Comparison of ENCODE assay signal across 8 cellular contexts in genomic region chr1:145963218-145964019, GRCh38. TPM values are rescaled to one million over a fixed set of nuclear protein-coding genes. Genes with fewer than 3 reads are reported as not detected.
DNase-seq lines count a peak whose midpoint lies in the region; ATAC-seq, FAIRE-seq and TF ChIP-seq lines count a peak whose summit lies in the region.

No MANE protein-coding gene starts in this region.

- no peak for TF ChIP-seq RAD21 in GM12878 (IDR thresholded peaks at IDR 0.05; ENCODE audit: insufficient read depth, low read depth, low read length)

- H3K27ac ChIP-seq in DND-41 (ENCODE audit: low read length) (peak overlapping the region; percentile 63; the same call in 1 of the 2 replicates), GM12878 (ENCODE audit: control insufficient read depth, insufficient read depth) (peak overlapping the region; percentile 62; the same call in 1 of the 2 replicates), lower lobe of right lung (peak overlapping the region; percentile 85), uterus (peak overlapping the region; percentile 86 to 93)

- no peak for DNase-seq in DND-41
- no peak for DNase-seq in MG63
- no peak for DNase-seq in GM12878 (ENCODE audit: low read depth, low spot score)
- no peak for DNase-seq in lower lobe of right lung
- DNase-seq in uterus: no peak
- no peak for DNase-seq in NCI-H2081 treated with DMSO at 0.1 percent for 48 hours (lab: John Stamatoyannopoulos, UW)
- no peak for DNase-seq in effector CD4-positive, alpha-beta T cell
- DNase-seq in ureter (ENCODE audit: low spot score): no peak

- ATAC-seq in DND-41 (ENCODE audit: insufficient read depth, low read depth) (no peak), GM12878 (no peak), lower lobe of right lung (no peak)

- CTCF ChIA-PET in GM12878 (lab: Yijun Ruan, JAX): interaction anchor here (0.5 to 4.8 kb wide), 16 partner anchors 10 to 119 kb away, joined by 3 to 65 read pairs (median 6); partner anchors contain the start of genes ITGA10, NUDT17, PIAS3 and RBM8A

- 53% methylated on average over 6 of the region's 6 CpGs for WGBS in GM12878 (ENCODE audit: insufficient coverage, insufficient replicate concordance, low lambda C conversion rate, missing lambda C conversion rate)

- RAD21 ChIA-PET in GM12878 (lab: Charles Lee; ENCODE audit: unreplicated experiment): interaction anchor here (0.9 to 6.7 kb wide), 13 partner anchors 9 to 118 kb away, joined by 3 to 100 read pairs (median 7); partner anchors contain the start of genes NUDT17, PEX11B, PIAS3 and RBM8A

- no peaks in the 10 kb centered on the region for H3K36me3 ChIP-seq in DND-41 (ENCODE audit: insufficient read depth, low read length)
- H3K36me3 ChIP-seq in MG63: no peaks in the 10 kb centered on the region
- H3K36me3 ChIP-seq in GM12878 (ENCODE audit: control insufficient read depth in 2 of 2, insufficient read depth in 2 of 2, low read length in 1 of 2): no peaks in the 10 kb centered on the region
- no peaks in the 10 kb centered on the region for H3K36me3 ChIP-seq in lower lobe of right lung
- no peaks in the 10 kb centered on the region for H3K36me3 ChIP-seq in uterus

- H4K20me1 ChIP-seq in DND-41 (ENCODE audit: insufficient read depth, low read length) (no peaks in the 10 kb centered on the region; the same call in 1 of the 2 replicates), GM12878 (ENCODE audit: control insufficient read depth, insufficient read depth) (no peaks in the 10 kb centered on the region)

- H3K4me3 ChIP-seq in DND-41 (ENCODE audit: low read depth in 1 of 2, low read length in 2 of 2): peak overlapping the region in 1 of 2 experiments; percentile 80; a peak in 2 of 4 replicates
- H3K4me3 ChIP-seq in MG63: peak overlapping the region; percentile 91
- peak overlapping the region; percentile 79 for H3K4me3 ChIP-seq in GM12878
- peak overlapping the region; percentile 66 for H3K4me3 ChIP-seq in lower lobe of right lung
- H3K4me3 ChIP-seq in uterus: peak overlapping the region; percentile 55 to 61

- intact Hi-C loops in GM12878 (cut with micrococcal nuclease; ENCODE audit: unreplicated experiment) (loop anchor here (5.0 kb wide), 1 partner anchor 74 kb away; no protein-coding TSS in a partner anchor), lower lobe of right lung (cut with DNase I) (no loop called here), uterus (cut with DNase I; ENCODE audit: low total_unique reads) (no loop called here)

- no peak for TF ChIP-seq EP300 in GM12878 (IDR thresholded peaks at IDR 0.05; ENCODE audit: borderline replicate concordance in 1 of 2, control insufficient read depth in 1 of 2, low read depth in 2 of 2, low read length in 2 of 2)

- H3K9me3 ChIP-seq in DND-41 (ENCODE audit: insufficient read depth, low read length, severe bottlenecking) (no peaks in the 10 kb centered on the region), MG63 (peaks cover 8% of the 10 kb centered on the region; the same call in 1 of the 2 replicates), GM12878 (replicated peaks; ENCODE audit: control insufficient read depth, insufficient read depth, low read length) (peaks cover 7% of the 10 kb centered on the region), lower lobe of right lung (no peaks in the 10 kb centered on the region), uterus (no peaks in the 10 kb centered on the region)

- H3K4me2 ChIP-seq in DND-41 (ENCODE audit: insufficient read depth, low read length): peak overlapping the region; percentile 98
- peak overlapping the region; percentile 75 for H3K4me2 ChIP-seq in GM12878 (ENCODE audit: control insufficient read depth, insufficient read depth)

- in situ Hi-C loops in GM12878 (cut with MboI): no loop called here

- TF ChIP-seq POLR2A in GM12878 (IDR thresholded peaks at IDR 0.05; ENCODE audit: low read depth, low read length): no peak
- no peak for TF ChIP-seq POLR2A in uterus (IDR thresholded peaks at IDR 0.05)

- H3K27me3 ChIP-seq in DND-41 (ENCODE audit: insufficient read depth, low read length, poor library complexity) (peaks cover 26% of the 10 kb centered on the region), MG63 (no peaks in the 10 kb centered on the region), GM12878 (replicated peaks in 1 of 2; ENCODE audit: control insufficient read depth in 2 of 2, insufficient read depth in 2 of 2, low read length in 1 of 2) (no peaks in the 10 kb centered on the region; a peak in 1 of 4 replicates), lower lobe of right lung (ENCODE audit: low read depth) (no peaks in the 10 kb centered on the region), uterus (no peaks in the 10 kb centered on the region)

- peak; percentile 47 for FAIRE-seq in GM12878 (lab: Jason Lieb, UNC)

- POLR2A ChIA-PET in GM12878 (lab: Charles Lee): interaction anchor here (1.0 to 6.0 kb wide), 19 partner anchors 8 to 139 kb away, joined by 4 to 102 read pairs (median 9); partner anchors contain the start of genes NUDT17, PEX11B, PIAS3 and POLR3C

- no TSS peak for BruUV-seq in GM12878 (replicated peaks; lab: Mats Ljungman, UMichigan)

- H2AFZ ChIP-seq in DND-41 (ENCODE audit: low read depth, low read length) (no peak overlapping the region), GM12878 (ENCODE audit: control insufficient read depth, low read depth, low read length) (peak overlapping the region; percentile 99; the same call in 1 of the 2 replicates)

- H3K4me1 ChIP-seq in DND-41 (ENCODE audit: insufficient read depth, low read length) (peaks cover 68% of the 10 kb centered on the region), GM12878 (ENCODE audit: control insufficient read depth, insufficient read depth, low read length) (peaks cover 19% of the 10 kb centered on the region), lower lobe of right lung (peaks cover 55% of the 10 kb centered on the region), uterus (peaks cover 0 to 13% of the 10 kb centered on the region in 2 donors)

- SMC1A ChIA-PET in GM12878 (lab: Charles Lee; ENCODE audit: uncharacterized antibody, unreplicated experiment): interaction anchor here (0.5 to 7.9 kb wide), 17 partner anchors 7 to 82 kb away, joined by 3 to 93 read pairs (median 5); partner anchors contain the start of gene RBM8A

- H3K9ac ChIP-seq in DND-41 (ENCODE audit: low read depth, low read length) (peak overlapping the region; percentile 64), GM12878 (ENCODE audit: control insufficient read depth, insufficient read depth, low read length) (peak overlapping the region; percentile 70)

- H3K79me2 ChIP-seq in DND-41 (ENCODE audit: insufficient read depth, low read length): 0 out of 2 replicates have a peak, but pooled peaks cover 5% of the 10 kb centered on the region
- no peaks in the 10 kb centered on the region; the same call in 1 of the 2 replicates for H3K79me2 ChIP-seq in GM12878 (ENCODE audit: control insufficient read depth, insufficient read depth, low read length)

- TF ChIP-seq CTCF in DND-41 (IDR thresholded peaks at IDR 0.05; ENCODE audit: borderline replicate concordance, extremely low read depth, low read length, poor library complexity, severe bottlenecking): no peak
- no peak for TF ChIP-seq CTCF in GM12878 (IDR thresholded peaks at IDR 0.05 in 2 of 3, conservative IDR thresholded peaks at IDR 0.05 in 1 of 3; ENCODE audit: control insufficient read depth in 2 of 3, extremely low read depth in 1 of 3, insufficient read depth in 1 of 3, low read depth in 3 of 3, low read length in 3 of 3)
- no peak for TF ChIP-seq CTCF in lower lobe of right lung (IDR thresholded peaks at IDR 0.05)
- no peak for TF ChIP-seq CTCF in uterus (IDR thresholded peaks at IDR 0.05)

RNA-seq across cellular contexts. Expression of gene ANKRD34A, which starts 1.0 kb away (rescaled TPM):
- total RNA-seq in MG63 (2014; rRNA removed; shearing (Covaris generic); ENCODE audit: low replicate concordance): 0.30 TPM in 1 of 2 replicates, not detected in the other
- 3.1 and 3.3 TPM in 2 replicates for total RNA-seq in GM12878 (2013; cell fraction: nucleolus; rRNA removed)
- total RNA-seq in GM12878 (2014; rRNA removed) (1.7 and 2.7 TPM in 2 replicates), GM12878 (2014; rRNA removed; fragmentation: Illumina TruSeq; extraction: Trizol) (0.72 and 0.97 TPM in 2 replicates), GM12878 (2021) (3.5 and 5.2 TPM in 2 replicates), lower lobe of right lung (0.41 TPM), uterus (1 to 10 TPM in 1 of 4 donors, under 1 TPM in 3; 0.26 to 5.0 (median 0.61) TPM), ureter (0.47 TPM)
- polyA plus RNA-seq in GM12878 (2011; ENCODE audit: low read depth): 0.79 TPM
- polyA plus RNA-seq in GM12878 (2011; rRNA removed) (1.6 and 1.8 TPM in 2 replicates), GM12878 (2014; fragmentation: Illumina TruSeq; extraction: Trizol) (1.0 and 1.8 TPM in 2 replicates), GM12878 (2014; fragmentation: Nextera tagmentation; extraction: Ambion mirVana) (under 1 TPM; 0.40 to 0.42 TPM), GM12878 (2014; rRNA removed) (2.5 and 3.5 TPM in 2 replicates), GM12878 (2016; fragmentation: Nextera tagmentation; extraction: Ambion mirVana) (1 to 10 TPM in 1 of 2 experiments, under 1 TPM in 1; 0.83 to 1.5 TPM)
- 1.6 and 2.1 TPM in 2 replicates for polyA plus RNA-seq in GM12878 (2011; cell fraction: cytosol; rRNA removed)
- polyA plus RNA-seq in GM12878 (2011; cell fraction: nucleus; rRNA removed): 6.0 and 6.1 TPM in 2 replicates
- polyA plus RNA-seq in GM12878 (2012): 0.89 and 1.5 TPM in 2 replicates
- polyA minus RNA-seq in GM12878 (2011; rRNA and poly(A)+ RNA removed): 1.6 and 2.1 TPM in 2 replicates
- polyA minus RNA-seq in GM12878 (2011; cell fraction: cytosol; rRNA and poly(A)+ RNA removed): 0.94 and 4.0 TPM in 2 replicates
- polyA minus RNA-seq in GM12878 (2011; cell fraction: nucleus; rRNA and poly(A)+ RNA removed): 2.3 and 4.4 TPM in 2 replicates

RNA-seq across cellular contexts. Expression of gene POLR3GL, which starts 1.1 kb away (rescaled TPM):
- 1.8 and 6.8 TPM in 2 replicates for total RNA-seq in MG63 (2014; rRNA removed; shearing (Covaris generic); ENCODE audit: low replicate concordance)
- 3.8 and 7.0 TPM in 2 replicates for total RNA-seq in GM12878 (2013; cell fraction: nucleolus; rRNA removed)
- 19.5 and 20.4 TPM in 2 replicates for total RNA-seq in GM12878 (2014; rRNA removed)
- 33.2 and 35.1 TPM in 2 replicates for total RNA-seq in GM12878 (2014; rRNA removed; fragmentation: Illumina TruSeq; extraction: Trizol)
- total RNA-seq in GM12878 (2021): 17.3 and 18.4 TPM in 2 replicates
- polyA plus RNA-seq in GM12878 (2011; ENCODE audit: low read depth): 15.9 TPM
- 21.8 and 29.7 TPM in 2 replicates for polyA plus RNA-seq in GM12878 (2011; rRNA removed)
- polyA plus RNA-seq in GM12878 (2011; cell fraction: cytosol; rRNA removed): 11.7 and 13.1 TPM in 2 replicates
- polyA plus RNA-seq in GM12878 (2011; cell fraction: nucleus; rRNA removed): 9.6 and 9.7 TPM in 2 replicates
- 26.4 and 27.6 TPM in 2 replicates for polyA plus RNA-seq in GM12878 (2012)
- polyA plus RNA-seq in GM12878 (2014; fragmentation: Illumina TruSeq; extraction: Trizol): 40.8 and 57.7 TPM in 2 replicates
- polyA plus RNA-seq in GM12878 (2014; fragmentation: Nextera tagmentation; extraction: Ambion mirVana): 10 to 100 TPM; 12.8 to 25.5 TPM
- 23.9 and 27.6 TPM in 2 replicates for polyA plus RNA-seq in GM12878 (2014; rRNA removed)
- 10 to 100 TPM; 39.6 to 47.0 TPM for polyA plus RNA-seq in GM12878 (2016; fragmentation: Nextera tagmentation; extraction: Ambion mirVana)
- 6.7 and 9.0 TPM in 2 replicates for polyA minus RNA-seq in GM12878 (2011; rRNA and poly(A)+ RNA removed)
- polyA minus RNA-seq in GM12878 (2011; cell fraction: cytosol; rRNA and poly(A)+ RNA removed): 2.7 and 2.8 TPM in 2 replicates
- 2.4 and 3.3 TPM in 2 replicates for polyA minus RNA-seq in GM12878 (2011; cell fraction: nucleus; rRNA and poly(A)+ RNA removed)
- total RNA-seq in lower lobe of right lung: 25.4 TPM
- 10 to 100 TPM in 2 of 4 donors, 1 to 10 TPM in 2; 3.3 to 28.1 (median 8.6) TPM for total RNA-seq in uterus
- 21.0 TPM for total RNA-seq in ureter

RNA-seq across cellular contexts. Expression of gene LIX1L, which starts 5.6 kb away (rescaled TPM):
- total RNA-seq in MG63 (2014; rRNA removed; shearing (Covaris generic); ENCODE audit: low replicate concordance): 30.0 and 38.9 TPM in 2 replicates
- total RNA-seq in GM12878 (2013; cell fraction: nucleolus; rRNA removed): 6.9 and 7.7 TPM in 2 replicates
- total RNA-seq in GM12878 (2014; rRNA removed) (16.7 and 19.7 TPM in 2 replicates), GM12878 (2014; rRNA removed; fragmentation: Illumina TruSeq; extraction: Trizol) (13.9 and 15.2 TPM in 2 replicates), GM12878 (2021) (23.4 and 23.6 TPM in 2 replicates), lower lobe of right lung (30.9 TPM), uterus (10 to 100 TPM; 12.3 to 69.0 (median 32.2) TPM), ureter (24.7 TPM)
- 6.3 TPM for polyA plus RNA-seq in GM12878 (2011; ENCODE audit: low read depth)
- polyA plus RNA-seq in GM12878 (2011; rRNA removed) (48.2 and 53.1 TPM in 2 replicates), GM12878 (2014; fragmentation: Illumina TruSeq; extraction: Trizol) (18.4 and 20.0 TPM in 2 replicates), GM12878 (2014; fragmentation: Nextera tagmentation; extraction: Ambion mirVana) (10 to 100 TPM in 1 of 2 experiments, 1 to 10 TPM in 1; 5.5 to 12.2 TPM), GM12878 (2014; rRNA removed) (19.4 and 21.9 TPM in 2 replicates), GM12878 (2016; fragmentation: Nextera tagmentation; extraction: Ambion mirVana) (10 to 100 TPM in 1 of 2 experiments, 1 to 10 TPM in 1; 9.9 to 10.3 TPM)
- 35.5 and 51.0 TPM in 2 replicates for polyA plus RNA-seq in GM12878 (2011; cell fraction: cytosol; rRNA removed)
- polyA plus RNA-seq in GM12878 (2011; cell fraction: nucleus; rRNA removed): 7.8 and 10.5 TPM in 2 replicates
- 9.9 and 10.2 TPM in 2 replicates for polyA plus RNA-seq in GM12878 (2012)
- 24.7 and 26.5 TPM in 2 replicates for polyA minus RNA-seq in GM12878 (2011; rRNA and poly(A)+ RNA removed)
- polyA minus RNA-seq in GM12878 (2011; cell fraction: cytosol; rRNA and poly(A)+ RNA removed): 11.0 and 11.3 TPM in 2 replicates
- 2.7 and 4.4 TPM in 2 replicates for polyA minus RNA-seq in GM12878 (2011; cell fraction: nucleus; rRNA and poly(A)+ RNA removed)

RNA-seq across cellular contexts. Expression of gene TXNIP, which starts 33.0 kb away (rescaled TPM):
- 20.4 and 20.6 TPM in 2 replicates for total RNA-seq in MG63 (2014; rRNA removed; shearing (Covaris generic); ENCODE audit: low replicate concordance)
- total RNA-seq in GM12878 (2013; cell fraction: nucleolus; rRNA removed): 199 and 208 TPM in 2 replicates
- total RNA-seq in GM12878 (2014; rRNA removed): 133 and 171 TPM in 2 replicates
- 110 and 121 TPM in 2 replicates for total RNA-seq in GM12878 (2014; rRNA removed; fragmentation: Illumina TruSeq; extraction: Trizol)
- total RNA-seq in GM12878 (2021): 106 and 115 TPM in 2 replicates
- polyA plus RNA-seq in GM12878 (2011; ENCODE audit: low read depth): 102 TPM
- 132 and 154 TPM in 2 replicates for polyA plus RNA-seq in GM12878 (2011; rRNA removed)
- 73.1 TPM in 2 replicates for polyA plus RNA-seq in GM12878 (2011; cell fraction: cytosol; rRNA removed)
- 99.6 and 193 TPM in 2 replicates for polyA plus RNA-seq in GM12878 (2011; cell fraction: nucleus; rRNA removed)
- polyA plus RNA-seq in GM12878 (2012): 90.6 and 113 TPM in 2 replicates
- polyA plus RNA-seq in GM12878 (2014; fragmentation: Illumina TruSeq; extraction: Trizol): 130 and 182 TPM in 2 replicates
- polyA plus RNA-seq in GM12878 (2014; fragmentation: Nextera tagmentation; extraction: Ambion mirVana): 10 to 100 TPM; 48.7 to 75.5 TPM
- 84.1 and 108 TPM in 2 replicates for polyA plus RNA-seq in GM12878 (2014; rRNA removed)
- polyA plus RNA-seq in GM12878 (2016; fragmentation: Nextera tagmentation; extraction: Ambion mirVana): 10 to 100 TPM; 76.6 to 82.9 TPM
- polyA minus RNA-seq in GM12878 (2011; rRNA and poly(A)+ RNA removed): 209 and 224 TPM in 2 replicates
- polyA minus RNA-seq in GM12878 (2011; cell fraction: cytosol; rRNA and poly(A)+ RNA removed): 42.0 and 48.2 TPM in 2 replicates
- 177 and 219 TPM in 2 replicates for polyA minus RNA-seq in GM12878 (2011; cell fraction: nucleus; rRNA and poly(A)+ RNA removed)
- total RNA-seq in lower lobe of right lung: 1,554 TPM
- 1,000 to 10,000 TPM in 3 of 4 donors, 100 to 1,000 TPM in 1; 731 to 1,940 (median 1,478) TPM for total RNA-seq in uterus
- 744 TPM for total RNA-seq in ureter

RNA-seq across cellular contexts. Expression of gene RBM8A, which starts 36.1 kb away (rescaled TPM):
- total RNA-seq in MG63 (2014; rRNA removed; shearing (Covaris generic); ENCODE audit: low replicate concordance): 52.3 and 69.3 TPM in 2 replicates
- 58.4 and 59.3 TPM in 2 replicates for total RNA-seq in GM12878 (2013; cell fraction: nucleolus; rRNA removed)
- total RNA-seq in GM12878 (2014; rRNA removed) (110 and 125 TPM in 2 replicates), GM12878 (2014; rRNA removed; fragmentation: Illumina TruSeq; extraction: Trizol) (200 and 230 TPM in 2 replicates), GM12878 (2021) (176 and 180 TPM in 2 replicates), lower lobe of right lung (109 TPM), uterus (100 to 1,000 TPM; 118 to 226 (median 146) TPM), ureter (141 TPM)
- 152 TPM for polyA plus RNA-seq in GM12878 (2011; ENCODE audit: low read depth)
- polyA plus RNA-seq in GM12878 (2011; rRNA removed) (235 and 289 TPM in 2 replicates), GM12878 (2014; fragmentation: Illumina TruSeq; extraction: Trizol) (191 and 262 TPM in 2 replicates), GM12878 (2014; fragmentation: Nextera tagmentation; extraction: Ambion mirVana) (1,000 to 10,000 TPM in 1 of 2 experiments, 100 to 1,000 TPM in 1; 665 to 1,248 TPM), GM12878 (2014; rRNA removed) (178 and 198 TPM in 2 replicates), GM12878 (2016; fragmentation: Nextera tagmentation; extraction: Ambion mirVana) (100 to 1,000 TPM; 401 to 406 TPM)
- polyA plus RNA-seq in GM12878 (2011; cell fraction: cytosol; rRNA removed): 105 and 181 TPM in 2 replicates
- 93.6 and 102 TPM in 2 replicates for polyA plus RNA-seq in GM12878 (2011; cell fraction: nucleus; rRNA removed)
- polyA plus RNA-seq in GM12878 (2012): 135 and 182 TPM in 2 replicates
- 48.9 and 76.3 TPM in 2 replicates for polyA minus RNA-seq in GM12878 (2011; rRNA and poly(A)+ RNA removed)
- polyA minus RNA-seq in GM12878 (2011; cell fraction: cytosol; rRNA and poly(A)+ RNA removed): 38.2 and 49.3 TPM in 2 replicates
- polyA minus RNA-seq in GM12878 (2011; cell fraction: nucleus; rRNA and poly(A)+ RNA removed): 31.9 and 40.9 TPM in 2 replicates
